ENCODE assay signal across 28 cellular contexts in genomic region chr14:91309756-91310280, GRCh38.
DNase-seq lines count a peak whose midpoint lies in the region; ATAC-seq and TF ChIP-seq lines count a peak whose summit lies in the region.
"Had no signal": no experiment of that assay in that cellular context is flagged by ENCODE, and none has a peak within 500 bp of the region (broad histone marks: within the 10 kb centered on the region; RNA-seq: fewer than 3 reads in every experiment).

No MANE protein-coding gene starts in this region.

- no peak overlapping the region for H3K4me3 Mint-ChIP-seq in activated CD4-positive, alpha-beta T cell treated with anti-CD3 and anti-CD28 coated beads for 36 hours
- peak overlapping the region in 4 of 8 donors; percentile 15 to 87 (median 64) for H3K4me3 Mint-ChIP-seq in CD4-positive, alpha-beta memory T cell
- no peak overlapping the region for H3K4me3 Mint-ChIP-seq in activated naive CD8-positive, alpha-beta T cell
- no peak overlapping the region for H3K4me3 Mint-ChIP-seq in natural killer cell treated with Interleukin-12 subunit alpha and Interleukin-12 subunit beta and Interleukin-15 and Interleukin-18, amount 100 ng/mL, for 72 hours
- H3K4me3 Mint-ChIP-seq: nephron progenitor cell had no signal

- in situ Hi-C loops in GM13977 (cut with MboI; ENCODE audit: low pct_unique_long_range_greater_than_20kb, low sequenced_read_pairs, unreplicated experiment), result loop anchor here (10.0 kb wide), 1 partner anchor 115 kb away; no protein-coding TSS in a partner anchor

- H3K9me3 Mint-ChIP-seq in activated CD4-positive, alpha-beta T cell treated with anti-CD3 and anti-CD28 coated beads for 36 hours (ENCODE audit: low read depth), result no peaks in the 10 kb centered on the region
- H3K9me3 Mint-ChIP-seq in CD4-positive, alpha-beta memory T cell, result peaks cover 0 to 5% (median 0%) of the 10 kb centered on the region in 8 donors
- H3K9me3 Mint-ChIP-seq in activated naive CD8-positive, alpha-beta T cell (ENCODE audit: low read depth), result no peaks in the 10 kb centered on the region
- no peaks in the 10 kb centered on the region for H3K9me3 Mint-ChIP-seq in natural killer cell treated with Interleukin-12 subunit alpha and Interleukin-12 subunit beta and Interleukin-15 and Interleukin-18, amount 100 ng/mL, for 72 hours

- peak overlapping the region; percentile 64 for H3K27ac ChIP-seq in CD4-positive, alpha-beta memory T cell (ENCODE audit: low read depth, low read length)
- H3K27ac ChIP-seq: coronary artery, gastrocnemius medialis, left lung, pancreas, tibial artery had no signal

- H3K36me3 Mint-ChIP-seq in activated CD4-positive, alpha-beta T cell treated with anti-CD3 and anti-CD28 coated beads for 36 hours (ENCODE audit: low read depth), result peaks cover 81% of the 10 kb centered on the region
- peaks cover 77 to 86% of the 10 kb centered on the region in 2 donors for H3K36me3 Mint-ChIP-seq in CD4-positive, alpha-beta memory T cell
- H3K36me3 Mint-ChIP-seq in activated naive CD8-positive, alpha-beta T cell, result peaks cover 14% of the 10 kb centered on the region
- peaks cover 16% of the 10 kb centered on the region for H3K36me3 Mint-ChIP-seq in natural killer cell treated with Interleukin-12 subunit alpha and Interleukin-12 subunit beta and Interleukin-15 and Interleukin-18, amount 100 ng/mL, for 72 hours

- peak overlapping the region; percentile 63 for H3K27ac Mint-ChIP-seq in activated CD4-positive, alpha-beta T cell treated with anti-CD3 and anti-CD28 coated beads for 36 hours
- H3K27ac Mint-ChIP-seq in CD4-positive, alpha-beta memory T cell, result peak overlapping the region; percentile 91 to 99 (median 99)
- peak overlapping the region; percentile 95 for H3K27ac Mint-ChIP-seq in activated naive CD8-positive, alpha-beta T cell
- H3K27ac Mint-ChIP-seq in natural killer cell treated with Interleukin-12 subunit alpha and Interleukin-12 subunit beta and Interleukin-15 and Interleukin-18, amount 100 ng/mL, for 72 hours, result peak overlapping the region; percentile 39 to 86
- H3K27ac Mint-ChIP-seq: nephron progenitor cell had no signal

- H3K4me1 ChIP-seq in CD4-positive, alpha-beta memory T cell (ENCODE audit: insufficient read depth, low read length), result peaks cover 49% of the 10 kb centered on the region
- H3K4me1 ChIP-seq: gastrocnemius medialis, pancreas, tibial artery had no signal

- CTCF ChIA-PET in activated CD4-positive, alpha-beta T cell treated with anti-CD3 and anti-CD28 coated beads for 36 hours (lab: Charles Lee), result interaction anchor here (0.9 to 1.9 kb wide), 5 partner anchors 14 to 132 kb away, joined by 3 to 5 read pairs (median 3); no protein-coding TSS in a partner anchor
- CTCF ChIA-PET in CD4-positive, alpha-beta memory T cell (lab: Charles Lee; ENCODE audit: partially characterized antibody), result interaction anchor here (0.9 to 26.1 kb wide), 7 partner anchors 14 to 132 kb away, joined by 3 to 522 read pairs (median 4); partner anchors contain the start of gene CCDC88C

- no peaks in the 10 kb centered on the region for H3K9me3 ChIP-seq in CD4-positive, alpha-beta memory T cell (ENCODE audit: control insufficient read depth in 1 of 2, low read length in 2 of 2)
- H3K9me3 ChIP-seq: gastrocnemius medialis, left lung, pancreas, tibial artery had no signal

- H3K4me3 ChIP-seq in CD4-positive, alpha-beta memory T cell (ENCODE audit: low read length in 2 of 2), result no peak overlapping the region
- H3K4me3 ChIP-seq: coronary artery, gastrocnemius medialis, left lung, pancreas, tibial artery had no signal

- no peaks in the 10 kb centered on the region for H3K27me3 ChIP-seq in CD4-positive, alpha-beta memory T cell (ENCODE audit: insufficient read depth, low read length)
- H3K27me3 ChIP-seq: gastrocnemius medialis, left lung, pancreas, tibial artery had no signal

- no peak for TF ChIP-seq CTCF in GM13977 (IDR thresholded peaks at IDR 0.05; ENCODE audit: extremely low read depth, insufficient read depth, missing control alignments)
- TF ChIP-seq CTCF in GM10266 (IDR thresholded peaks at IDR 0.05; ENCODE audit: control insufficient read depth, insufficient read depth, low read depth, missing control alignments), result no peak

- intact Hi-C loops in activated CD4-positive, alpha-beta T cell treated with anti-CD3 and anti-CD28 coated beads for 36 hours (cut with DNase I, micrococcal nuclease), result no loop called here
- intact Hi-C loops in CD4-positive, alpha-beta memory T cell (cut with micrococcal nuclease), result loop anchor here (10.0 kb wide), 1 partner anchor 565 kb away; no protein-coding TSS in a partner anchor

- DNase-seq in activated CD4-positive, alpha-beta T cell treated with anti-CD3 and anti-CD28 coated beads for 36 hours, result no peak
- no peak for DNase-seq in activated CD4-positive, alpha-beta T cell treated with anti-CD3 and anti-CD28 coated beads, Interleukin-2, amount 50 U/mL, for 48 hours
- no peak for DNase-seq in CD4-positive, alpha-beta memory T cell
- no peak for DNase-seq in natural killer cell treated with Interleukin-12 subunit alpha and Interleukin-12 subunit beta and Interleukin-15 and Interleukin-18, amount 100 ng/mL, for 72 hours (ENCODE audit: low spot score)
- DNase-seq in GM13977 (ENCODE audit: low spot score) (no peak), GM10266 (ENCODE audit: extremely low spot score) (no peak)
- DNase-seq: activated CD4-positive, CD25-positive, alpha-beta regulatory T cell treated with anti-CD3 and anti-CD28 coated beads, Interleukin-2, amount 50 U/mL, for 72 hours; activated gamma-delta T cell treated with Interleukin-2 at 50 U/mL for 16 hours; anterior cingulate cortex; Calu3; gastrocnemius medialis; hippocampal formation; Kasumi-1; left lung; MV-4-11; NCI-H146; NCI-H510A treated with DMSO at 0.1 percent for 48 hours; nephron progenitor cell; pancreas; PC-3; Right ventricle myocardium superior; stimulated activated CD4-positive, alpha-beta T cell treated with anti-CD3 and anti-CD28 coated beads, Interleukin-4, amount 100 ng/mL, for 1 hour; stimulated activated naive CD8-positive, alpha-beta T cell treated with anti-CD3 and anti-CD28 coated beads, Interleukin-15, Interleukin-2, amounts not matched to agents 100 U/mL and 50 U/mL, for 24 hours; tibial artery had no signal

- no peaks in the 10 kb centered on the region for H3K27me3 Mint-ChIP-seq in activated CD4-positive, alpha-beta T cell treated with anti-CD3 and anti-CD28 coated beads for 36 hours
- no peaks in the 10 kb centered on the region for H3K27me3 Mint-ChIP-seq in CD4-positive, alpha-beta memory T cell
- H3K27me3 Mint-ChIP-seq in activated naive CD8-positive, alpha-beta T cell, result no peaks in the 10 kb centered on the region
- H3K27me3 Mint-ChIP-seq in natural killer cell treated with Interleukin-12 subunit alpha and Interleukin-12 subunit beta and Interleukin-15 and Interleukin-18, amount 100 ng/mL, for 72 hours, result no peaks in the 10 kb centered on the region

- H3K36me3 ChIP-seq in CD4-positive, alpha-beta memory T cell (ENCODE audit: insufficient read depth, low read length), result peaks cover 78% of the 10 kb centered on the region
- H3K36me3 ChIP-seq: gastrocnemius medialis had no signal

- peaks cover 50% of the 10 kb centered on the region for H3K4me1 Mint-ChIP-seq in activated CD4-positive, alpha-beta T cell treated with anti-CD3 and anti-CD28 coated beads for 36 hours
- peaks cover 33 to 76% (median 51%) of the 10 kb centered on the region in 4 donors for H3K4me1 Mint-ChIP-seq in CD4-positive, alpha-beta memory T cell
- H3K4me1 Mint-ChIP-seq in activated naive CD8-positive, alpha-beta T cell (ENCODE audit: low read depth), result peaks cover 38% of the 10 kb centered on the region
- H3K4me1 Mint-ChIP-seq in natural killer cell treated with Interleukin-12 subunit alpha and Interleukin-12 subunit beta and Interleukin-15 and Interleukin-18, amount 100 ng/mL, for 72 hours (ENCODE audit: low read depth in 2 of 2), result peaks cover 41% of the 10 kb centered on the region in 2 donors

- POLR2A ChIA-PET in activated CD4-positive, alpha-beta T cell treated with anti-CD3 and anti-CD28 coated beads for 36 hours (lab: Charles Lee), result no interaction called here
- POLR2A ChIA-PET in CD4-positive, alpha-beta memory T cell (lab: Charles Lee; ENCODE audit: partially characterized antibody), result interaction anchor here (0.6 to 3.5 kb wide), 12 partner anchors 8 to 186 kb away, joined by 3 to 21 read pairs (median 4); partner anchors contain the start of genes CCDC88C and GPR68

- no peak for ATAC-seq in activated CD4-positive, alpha-beta T cell treated with anti-CD3 and anti-CD28 coated beads for 36 hours
- ATAC-seq in natural killer cell treated with Interleukin-12 subunit alpha and Interleukin-12 subunit beta and Interleukin-15 and Interleukin-18, amount 100 ng/mL, for 72 hours, result no peak
- ATAC-seq in GM21717 (IDR thresholded peaks at IDR 0.05; ENCODE audit: unreplicated experiment), result no peak
- ATAC-seq: gastrocnemius medialis, HCT116, left lung, pancreas, PC-3 had no signal
